ENCODE assay signal across 15 cellular contexts in genomic region chrX:14641681-14642655, GRCh38.
DNase-seq lines count a peak whose midpoint lies in the region; ATAC-seq, FAIRE-seq and TF ChIP-seq lines count a peak whose summit lies in the region.
"Had no signal": no experiment of that assay in that cellular context is flagged by ENCODE, and none has a peak within 500 bp of the region (broad histone marks: within the 10 kb centered on the region; RNA-seq: fewer than 3 reads in every experiment).

No MANE protein-coding gene starts in this region.

- H3K23ac ChIP-seq in IMR-90 (ENCODE audit: low read depth, low read length), result no peak overlapping the region

- H2BK5ac ChIP-seq in IMR-90 (ENCODE audit: low read depth, low read length, poor library complexity, severe bottlenecking), result no peak overlapping the region

- no peak overlapping the region for H2AK9ac ChIP-seq in IMR-90 (replicated peaks; ENCODE audit: low read depth, low read length, poor library complexity)

- no peak overlapping the region for H3K4ac ChIP-seq in IMR-90 (ENCODE audit: low read depth, low read length)

- dilution Hi-C loops in IMR-90 (cut with HindIII; ENCODE audit: low sequenced_read_pairs, unreplicated experiment), result no loop called here

- in situ Hi-C loops in IMR-90 (cut with MboI; ENCODE audit: low sequenced_read_pairs), result no loop called here

- H3K27me3 ChIP-seq in IMR-90 (ENCODE audit: control insufficient read depth, insufficient read depth, low read length) (no peaks in the 10 kb centered on the region), astrocyte (ENCODE audit: insufficient read depth, low read length) (no peaks in the 10 kb centered on the region)

- ATAC-seq in IMR-90 (ENCODE audit: low read depth), result no peak
- ATAC-seq: K562 had no signal

- no peak overlapping the region for H3K18ac ChIP-seq in IMR-90 (ENCODE audit: low read depth, low read length)

- no peak overlapping the region for H3K4me3 Mint-ChIP-seq in astrocyte (ENCODE audit: unreplicated experiment)
- H3K4me3 Mint-ChIP-seq: CD14-positive monocyte; CD8-positive, alpha-beta memory T cell; H9 had no signal

- no CpG with 5 or more reads among the region's 4 CpGs for WGBS in IMR-90 (ENCODE audit: extremely low coverage in 2 of 2, insufficient read length in 1 of 2), 2 experiments

- POLR2A ChIA-PET in IMR-90 (lab: Charles Lee; ENCODE audit: unreplicated experiment), result no interaction called here

- no peaks in the 10 kb centered on the region for H3K79me1 ChIP-seq in IMR-90 (ENCODE audit: low read depth in 1 of 2, low read length in 2 of 2)

- no peaks in the 10 kb centered on the region for H3K36me3 ChIP-seq in IMR-90 (ENCODE audit: control insufficient read depth, insufficient read depth, low read length)
- no peaks in the 10 kb centered on the region for H3K36me3 ChIP-seq in astrocyte (ENCODE audit: insufficient read depth, low read length)

- H3K56ac ChIP-seq in IMR-90 (ENCODE audit: extremely low read depth, insufficient read depth, low read length), result no peak overlapping the region

- no peak overlapping the region for H2BK20ac ChIP-seq in IMR-90 (ENCODE audit: low read depth, low read length)

- no peaks in the 10 kb centered on the region for H3K4me1 Mint-ChIP-seq in astrocyte (ENCODE audit: low read depth, unreplicated experiment)
- H3K4me1 Mint-ChIP-seq: CD14-positive monocyte; CD8-positive, alpha-beta memory T cell; H9 had no signal

- H3K9me1 ChIP-seq in IMR-90 (ENCODE audit: insufficient read depth, low read length), result no peaks in the 10 kb centered on the region

- H2AFZ ChIP-seq in IMR-90 (replicated peaks; ENCODE audit: low read length, poor library complexity) (no peak overlapping the region), astrocyte (ENCODE audit: low read depth, low read length) (no peak overlapping the region)

- no peak overlapping the region for H2AK5ac ChIP-seq in IMR-90 (ENCODE audit: low read depth, low read length)

- TF ChIP-seq RAD21 in IMR-90 (IDR thresholded peaks at IDR 0.05; ENCODE audit: low read length), result no peak

- no peak overlapping the region for H2BK15ac ChIP-seq in IMR-90 (ENCODE audit: low read depth, low read length)

- H3K14ac ChIP-seq in IMR-90 (replicated peaks; ENCODE audit: low read depth, low read length), result no peak overlapping the region

- H3K4me3 ChIP-seq in IMR-90 (ENCODE audit: insufficient read depth, low read depth, low read length) (no peak overlapping the region), astrocyte (ENCODE audit: insufficient read depth, low read depth, low read length) (no peak overlapping the region)
- H3K4me3 ChIP-seq: K562 had no signal

- DNase-seq in DMS 273 treated with DMSO at 0.1 percent for 48 hours (lab: John Stamatoyannopoulos, UW) (peak; percentile 60), IMR-90 (no peak), astrocyte (ENCODE audit: low read depth) (no peak), UCSD-AML1 (lab: John Stamatoyannopoulos, UW; ENCODE audit: unreplicated experiment) (no peak), NCI-H146 treated with DMSO at 0.1 percent for 48 hours (lab: John Stamatoyannopoulos, UW; ENCODE audit: unreplicated experiment) (no peak), midbrain (lab: John Stamatoyannopoulos, UW) (no peak)
- DNase-seq: Caco-2; CD8-positive, alpha-beta memory T cell; GOT3; H9 had no signal

- FAIRE-seq in astrocyte (lab: Jason Lieb, UNC), result peak; percentile 73
- FAIRE-seq: G401.6, GM12892, HTR-8/SVneo, K562 had no signal

- no peak overlapping the region for H3K27ac Mint-ChIP-seq in astrocyte (ENCODE audit: unreplicated experiment)
- H3K27ac Mint-ChIP-seq: CD14-positive monocyte; CD8-positive, alpha-beta memory T cell; H9 had no signal

- no peaks in the 10 kb centered on the region for H3K79me2 ChIP-seq in astrocyte (ENCODE audit: insufficient read depth, low read length)

- intact Hi-C loops in IMR-90 (cut with micrococcal nuclease), result no loop called here

- no peak overlapping the region for H4K5ac ChIP-seq in IMR-90 (ENCODE audit: low read depth, low read length)

- H4K20me1 ChIP-seq in IMR-90 (ENCODE audit: insufficient read depth, low read length), result no peaks in the 10 kb centered on the region
- H4K20me1 ChIP-seq in astrocyte (ENCODE audit: insufficient read depth, low read length), result no peaks in the 10 kb centered on the region

- no peak for TF ChIP-seq CTCF in IMR-90 (conservative IDR thresholded peaks at IDR 0.05; ENCODE audit: low read depth, low read length)
- no peak for TF ChIP-seq CTCF in astrocyte (IDR thresholded peaks at IDR 0.05; ENCODE audit: insufficient read depth, low read depth, low read length)

- H3K4me2 ChIP-seq in IMR-90 (ENCODE audit: low read depth, low read length) (no peak overlapping the region), astrocyte (ENCODE audit: low read length) (no peak overlapping the region)

- TF ChIP-seq POLR2A in IMR-90 (IDR thresholded peaks at IDR 0.05; ENCODE audit: low read depth, low read length), result no peak

- H3K9ac ChIP-seq in IMR-90 (ENCODE audit: low read depth, low read length), result no peak overlapping the region
- no peak overlapping the region for H3K9ac ChIP-seq in astrocyte (ENCODE audit: low read length)

- no peak overlapping the region for H3K27ac ChIP-seq in IMR-90 (ENCODE audit: insufficient read depth, low read length)
- no peak overlapping the region for H3K27ac ChIP-seq in astrocyte (ENCODE audit: low read depth, low read length)

- CTCF ChIA-PET in IMR-90 (lab: Yijun Ruan, JAX), result interaction anchor here (0.8 kb wide), 1 partner anchor 11 kb away, joined by 4 read pairs; no protein-coding TSS in a partner anchor

- H3K36me3 Mint-ChIP-seq in astrocyte (ENCODE audit: low read depth, unreplicated experiment), result no peaks in the 10 kb centered on the region
- H3K36me3 Mint-ChIP-seq: CD14-positive monocyte; CD8-positive, alpha-beta memory T cell had no signal

- H2BK120ac ChIP-seq in IMR-90 (ENCODE audit: low read depth, low read length), result no peak overlapping the region

- no peaks in the 10 kb centered on the region for H3K9me3 ChIP-seq in IMR-90 (ENCODE audit: control insufficient read depth, insufficient read depth, low read length)
- no peaks in the 10 kb centered on the region for H3K9me3 ChIP-seq in astrocyte (ENCODE audit: insufficient read depth, low read depth, low read length)
- H3K9me3 ChIP-seq: Caco-2 had no signal

- H4K91ac ChIP-seq in IMR-90 (ENCODE audit: insufficient read depth, low read depth, low read length), result no peak overlapping the region

- H3K4me1 ChIP-seq in IMR-90 (ENCODE audit: control insufficient read depth, insufficient read depth, low read length) (no peaks in the 10 kb centered on the region), astrocyte (ENCODE audit: insufficient read depth, low read length) (no peaks in the 10 kb centered on the region)
- H3K4me1 ChIP-seq: Caco-2 had no signal

- peaks cover 2% of the 10 kb centered on the region for H3K27me3 Mint-ChIP-seq in astrocyte (ENCODE audit: low read depth, unreplicated experiment)

- H4K8ac ChIP-seq in IMR-90 (ENCODE audit: low read depth in 2 of 2, low read length in 2 of 2), result no peak overlapping the region

- BruUV-seq in IMR-90 (replicated peaks; lab: Mats Ljungman, UMichigan), result no TSS peak

- no peaks in the 10 kb centered on the region for H3K9me3 Mint-ChIP-seq in astrocyte (ENCODE audit: unreplicated experiment)
- H3K9me3 Mint-ChIP-seq: CD14-positive monocyte had no signal

TF ChIP-seq in IMR-90, 13 proteins besides CTCF, POLR2A, EP300 and RAD21:
- TF ChIP-seq CEBPB (IDR thresholded peaks at IDR 0.05; ENCODE audit: low read depth, low read length), result no peak
- peak; percentile 56 for TF ChIP-seq NFE2L2 (IDR thresholded peaks at IDR 0.05; ENCODE audit: low read depth, low read length)
